ENCODE assay signal across 1 cellular context in the genomic region with DNA sequence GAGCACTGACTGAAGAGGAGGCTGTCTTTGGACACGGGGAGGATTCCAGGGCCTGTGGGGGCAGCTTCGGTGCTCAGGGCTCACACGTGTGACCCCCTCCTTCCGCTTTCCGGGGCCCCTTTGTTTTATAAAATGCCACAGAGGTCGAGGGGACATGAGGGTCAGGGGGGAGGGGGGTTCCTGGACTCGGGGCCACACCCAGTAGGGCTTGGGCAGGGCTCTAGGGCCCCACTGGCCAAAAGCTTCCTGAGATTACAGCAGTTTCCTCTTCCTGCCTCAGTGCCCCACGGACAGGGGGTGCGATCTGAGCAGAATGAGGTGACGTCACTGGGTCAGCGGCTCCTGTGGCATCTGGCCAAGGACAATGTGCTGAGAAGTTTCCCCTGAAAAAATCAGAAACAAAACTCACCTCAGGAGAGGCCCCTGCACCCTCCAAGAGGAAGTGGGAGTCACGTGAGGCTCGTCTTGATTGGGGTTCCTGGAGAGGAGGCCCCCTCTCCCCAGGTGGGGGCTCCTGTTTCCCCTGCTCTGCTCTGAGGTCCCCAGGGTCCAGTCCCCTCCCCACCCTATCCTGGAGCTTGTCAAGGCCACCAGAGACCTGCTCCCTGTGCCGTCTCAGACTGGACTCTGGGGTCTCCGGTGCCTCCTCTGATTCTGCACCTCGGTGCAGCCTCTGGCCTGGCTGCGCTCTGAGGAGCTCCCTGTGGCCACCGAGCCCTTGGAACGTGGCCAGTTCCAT.
TF ChIP-seq lines count a peak whose summit lies in the region.

No MANE protein-coding gene starts in this region.

TF ChIP-seq in K562, 482 proteins besides CTCF, POLR2A, EP300 and RAD21 (continues in another document):
- TF ChIP-seq, protein P1, sequence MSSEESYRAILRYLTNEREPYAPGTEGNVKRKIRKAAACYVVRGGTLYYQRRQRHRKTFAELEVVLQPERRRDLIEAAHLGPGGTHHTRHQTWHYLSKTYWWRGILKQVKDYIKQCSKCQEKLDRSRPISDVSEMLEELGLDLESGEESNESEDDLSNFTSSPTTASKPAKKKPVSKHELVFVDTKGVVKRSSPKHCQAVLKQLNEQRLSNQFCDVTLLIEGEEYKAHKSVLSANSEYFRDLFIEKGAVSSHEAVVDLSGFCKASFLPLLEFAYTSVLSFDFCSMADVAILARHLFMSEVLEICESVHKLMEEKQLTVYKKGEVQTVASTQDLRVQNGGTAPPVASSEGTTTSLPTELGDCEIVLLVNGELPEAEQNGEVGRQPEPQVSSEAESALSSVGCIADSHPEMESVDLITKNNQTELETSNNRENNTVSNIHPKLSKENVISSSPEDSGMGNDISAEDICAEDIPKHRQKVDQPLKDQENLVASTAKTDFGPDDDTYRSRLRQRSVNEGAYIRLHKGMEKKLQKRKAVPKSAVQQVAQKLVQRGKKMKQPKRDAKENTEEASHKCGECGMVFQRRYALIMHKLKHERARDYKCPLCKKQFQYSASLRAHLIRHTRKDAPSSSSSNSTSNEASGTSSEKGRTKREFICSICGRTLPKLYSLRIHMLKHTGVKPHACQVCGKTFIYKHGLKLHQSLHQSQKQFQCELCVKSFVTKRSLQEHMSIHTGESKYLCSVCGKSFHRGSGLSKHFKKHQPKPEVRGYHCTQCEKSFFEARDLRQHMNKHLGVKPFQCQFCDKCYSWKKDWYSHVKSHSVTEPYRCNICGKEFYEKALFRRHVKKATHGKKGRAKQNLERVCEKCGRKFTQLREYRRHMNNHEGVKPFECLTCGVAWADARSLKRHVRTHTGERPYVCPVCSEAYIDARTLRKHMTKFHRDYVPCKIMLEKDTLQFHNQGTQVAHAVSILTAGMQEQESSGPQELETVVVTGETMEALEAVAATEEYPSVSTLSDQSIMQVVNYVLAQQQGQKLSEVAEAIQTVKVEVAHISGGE (CRISPR knock-in tag; IDR thresholded peaks at IDR 0.05), result peak in 1 of 3 experiments; percentile 70; a peak in 1 of 6 replicates
- TF ChIP-seq STAT5B (CRISPR knock-in tag; IDR thresholded peaks at IDR 0.05) (no peak), SPI1 (IDR thresholded peaks at IDR 0.05; ENCODE audit: borderline replicate concordance, low read depth, low read length) (peak; percentile 95), ZNF431 (CRISPR knock-in tag; IDR thresholded peaks at IDR 0.05) (0 out of 2 replicates have a peak, but pooled peaks have one; percentile 52), ESRRB (CRISPR knock-in tag; IDR thresholded peaks at IDR 0.05; ENCODE audit: borderline replicate concordance) (no peak), ZNF384 (IDR thresholded peaks at IDR 0.05; ENCODE audit: low read depth, low read length) (no peak), MEF2D (tag; conservative IDR thresholded peaks at IDR 0.05; ENCODE audit: low read depth) (no peak), E2F3 (CRISPR knock-in tag; IDR thresholded peaks at IDR 0.05) (no peak), CBX5 (IDR thresholded peaks at IDR 0.05; ENCODE audit: borderline replicate concordance, low read depth) (no peak), ZBTB17 (CRISPR knock-in tag; IDR thresholded peaks at IDR 0.05) (peak; percentile 60; the same call in 1 of the 2 replicates), NFRKB (IDR thresholded peaks at IDR 0.05; ENCODE audit: low read depth) (0 out of 2 replicates have a peak, but pooled peaks have one; percentile 17), L3MBTL2 (IDR thresholded peaks at IDR 0.05) (peak; percentile 91), PRMT5 (CRISPR knock-in tag; IDR thresholded peaks at IDR 0.05) (no peak), TBL1XR1 (IDR thresholded peaks at IDR 0.05; ENCODE audit: low read length in 2 of 2) (no peak), ATF7 (IDR thresholded peaks at IDR 0.05) (peak; percentile 98), MECOM (CRISPR knock-in tag; IDR thresholded peaks at IDR 0.05) (no peak), ZSCAN29 (IDR thresholded peaks at IDR 0.05) (no peak), MTF1 (CRISPR knock-in tag; IDR thresholded peaks at IDR 0.05; ENCODE audit: borderline replicate concordance) (no peak), ZNF586 (CRISPR knock-in tag; conservative IDR thresholded peaks at IDR 0.05) (no peak), ZNF764 (CRISPR knock-in tag; IDR thresholded peaks at IDR 0.05; ENCODE audit: low read depth) (no peak), HEY1 (CRISPR knock-in tag; IDR thresholded peaks at IDR 0.05; ENCODE audit: borderline replicate concordance) (no peak), ZNF76 (CRISPR knock-in tag; IDR thresholded peaks at IDR 0.05; ENCODE audit: borderline replicate concordance) (0 out of 2 replicates have a peak, but pooled peaks have one; percentile 17), SRSF1 (IDR thresholded peaks at IDR 0.05; ENCODE audit: low read depth, low read length) (no peak), TAF1 (IDR thresholded peaks at IDR 0.05; ENCODE audit: control insufficient read depth, extremely low read depth, insufficient read depth, low read length, severe bottlenecking) (peak; percentile 25), RAD51 (IDR thresholded peaks at IDR 0.05; ENCODE audit: borderline replicate concordance, low read depth) (peak; percentile 90), JUND (IDR thresholded peaks at IDR 0.05; ENCODE audit: borderline replicate concordance, low read depth, low read length) (peak; percentile 91), JUND (tag; IDR thresholded peaks at IDR 0.05; ENCODE audit: borderline replicate concordance, low read depth, low read length) (peak; percentile 78; the same call in 2 of the 3 replicates), SOX6 (IDR thresholded peaks at IDR 0.05) (peak; percentile 62; the same call in 1 of the 2 replicates), TCF7 (IDR thresholded peaks at IDR 0.05; ENCODE audit: borderline replicate concordance) (no peak), ZFP36 (IDR thresholded peaks at IDR 0.05; ENCODE audit: low read depth, low read length, partially characterized antibody) (peak; percentile 6), MIER1 (IDR thresholded peaks at IDR 0.05; ENCODE audit: low read depth) (no peak), CBFB (CRISPR knock-in tag; IDR thresholded peaks at IDR 0.05) (no peak), MAFK (IDR thresholded peaks at IDR 0.05; ENCODE audit: low read length) (no peak), CC2D1A (IDR thresholded peaks at IDR 0.05) (0 out of 2 replicates have a peak, but pooled peaks have one; percentile 24), ZNF668 (CRISPR knock-in tag; IDR thresholded peaks at IDR 0.05) (no peak), SMARCE1 (IDR thresholded peaks at IDR 0.05) (peak; percentile 45; the same call in 1 of the 2 replicates), SRSF9 (IDR thresholded peaks at IDR 0.05; ENCODE audit: borderline replicate concordance, low read depth, low read length) (no peak), RFX1 (IDR thresholded peaks at IDR 0.05) (no peak), ZNF551 (CRISPR knock-in tag; IDR thresholded peaks at IDR 0.05) (no peak), MAZ (CRISPR knock-in tag; conservative IDR thresholded peaks at IDR 0.05 in 1 of 2, IDR thresholded peaks at IDR 0.05 in 1 of 2) (peak; percentile 45 to 58; a peak in 3 of 4 replicates), ETV6 (IDR thresholded peaks at IDR 0.05; ENCODE audit: borderline replicate concordance in 1 of 2, low read depth in 2 of 2, low read length in 1 of 2) (peak; percentile 28 to 62; a peak in 1 of 4 replicates), ETV6 (CRISPR knock-in tag; IDR thresholded peaks at IDR 0.05; ENCODE audit: borderline replicate concordance) (no peak), ELF2 (CRISPR knock-in tag; IDR thresholded peaks at IDR 0.05) (0 out of 2 replicates have a peak, but pooled peaks have one; percentile 50), ZNF134 (CRISPR knock-in tag; conservative IDR thresholded peaks at IDR 0.05) (no peak), IRF2 (CRISPR knock-in tag; IDR thresholded peaks at IDR 0.05) (no peak)
- TF ChIP-seq, protein P2, sequence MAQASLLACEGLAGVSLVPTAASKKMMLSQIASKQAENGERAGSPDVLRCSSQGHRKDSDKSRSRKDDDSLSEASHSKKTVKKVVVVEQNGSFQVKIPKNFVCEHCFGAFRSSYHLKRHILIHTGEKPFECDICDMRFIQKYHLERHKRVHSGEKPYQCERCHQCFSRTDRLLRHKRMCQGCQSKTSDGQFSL (CRISPR knock-in tag; IDR thresholded peaks at IDR 0.05), result no peak
- TF ChIP-seq, protein P2 (tag; IDR thresholded peaks at IDR 0.05), result peak; percentile 31 to 58; a peak in 1 of 4 replicates
- TF ChIP-seq, protein P3, sequence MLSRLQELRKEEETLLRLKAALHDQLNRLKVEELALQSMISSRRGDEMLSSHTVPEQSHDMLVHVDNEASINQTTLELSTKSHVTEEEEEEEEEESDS (CRISPR knock-in tag; IDR thresholded peaks at IDR 0.05), result no peak
- TF ChIP-seq, protein P4, sequence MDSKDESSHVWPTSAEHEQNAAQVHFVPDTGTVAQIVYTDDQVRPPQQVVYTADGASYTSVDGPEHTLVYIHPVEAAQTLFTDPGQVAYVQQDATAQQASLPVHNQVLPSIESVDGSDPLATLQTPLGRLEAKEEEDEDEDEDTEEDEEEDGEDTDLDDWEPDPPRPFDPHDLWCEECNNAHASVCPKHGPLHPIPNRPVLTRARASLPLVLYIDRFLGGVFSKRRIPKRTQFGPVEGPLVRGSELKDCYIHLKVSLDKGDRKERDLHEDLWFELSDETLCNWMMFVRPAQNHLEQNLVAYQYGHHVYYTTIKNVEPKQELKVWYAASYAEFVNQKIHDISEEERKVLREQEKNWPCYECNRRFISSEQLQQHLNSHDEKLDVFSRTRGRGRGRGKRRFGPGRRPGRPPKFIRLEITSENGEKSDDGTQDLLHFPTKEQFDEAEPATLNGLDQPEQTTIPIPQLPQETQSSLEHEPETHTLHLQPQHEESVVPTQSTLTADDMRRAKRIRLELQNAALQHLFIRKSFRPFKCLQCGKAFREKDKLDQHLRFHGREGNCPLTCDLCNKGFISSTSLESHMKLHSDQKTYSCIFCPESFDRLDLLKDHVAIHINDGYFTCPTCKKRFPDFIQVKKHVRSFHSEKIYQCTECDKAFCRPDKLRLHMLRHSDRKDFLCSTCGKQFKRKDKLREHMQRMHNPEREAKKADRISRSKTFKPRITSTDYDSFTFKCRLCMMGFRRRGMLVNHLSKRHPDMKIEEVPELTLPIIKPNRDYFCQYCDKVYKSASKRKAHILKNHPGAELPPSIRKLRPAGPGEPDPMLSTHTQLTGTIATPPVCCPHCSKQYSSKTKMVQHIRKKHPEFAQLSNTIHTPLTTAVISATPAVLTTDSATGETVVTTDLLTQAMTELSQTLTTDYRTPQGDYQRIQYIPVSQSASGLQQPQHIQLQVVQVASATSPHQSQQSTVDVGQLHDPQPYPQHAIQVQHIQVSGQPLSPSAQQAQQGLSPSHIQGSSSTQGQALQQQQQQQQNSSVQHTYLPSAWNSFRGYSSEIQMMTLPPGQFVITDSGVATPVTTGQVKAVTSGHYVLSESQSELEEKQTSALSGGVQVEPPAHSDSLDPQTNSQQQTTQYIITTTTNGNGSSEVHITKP (IDR thresholded peaks at IDR 0.05; ENCODE audit: partially characterized antibody), result no peak
- TF ChIP-seq, protein P5, sequence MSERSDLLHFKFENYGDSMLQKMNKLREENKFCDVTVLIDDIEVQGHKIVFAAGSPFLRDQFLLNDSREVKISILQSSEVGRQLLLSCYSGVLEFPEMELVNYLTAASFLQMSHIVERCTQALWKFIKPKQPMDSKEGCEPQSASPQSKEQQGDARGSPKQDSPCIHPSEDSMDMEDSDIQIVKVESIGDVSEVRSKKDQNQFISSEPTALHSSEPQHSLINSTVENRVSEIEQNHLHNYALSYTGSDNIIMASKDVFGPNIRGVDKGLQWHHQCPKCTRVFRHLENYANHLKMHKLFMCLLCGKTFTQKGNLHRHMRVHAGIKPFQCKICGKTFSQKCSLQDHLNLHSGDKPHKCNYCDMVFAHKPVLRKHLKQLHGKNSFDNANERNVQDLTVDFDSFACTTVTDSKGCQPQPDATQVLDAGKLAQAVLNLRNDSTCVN (CRISPR knock-in tag; IDR thresholded peaks at IDR 0.05), result no peak
- TF ChIP-seq, protein P6, sequence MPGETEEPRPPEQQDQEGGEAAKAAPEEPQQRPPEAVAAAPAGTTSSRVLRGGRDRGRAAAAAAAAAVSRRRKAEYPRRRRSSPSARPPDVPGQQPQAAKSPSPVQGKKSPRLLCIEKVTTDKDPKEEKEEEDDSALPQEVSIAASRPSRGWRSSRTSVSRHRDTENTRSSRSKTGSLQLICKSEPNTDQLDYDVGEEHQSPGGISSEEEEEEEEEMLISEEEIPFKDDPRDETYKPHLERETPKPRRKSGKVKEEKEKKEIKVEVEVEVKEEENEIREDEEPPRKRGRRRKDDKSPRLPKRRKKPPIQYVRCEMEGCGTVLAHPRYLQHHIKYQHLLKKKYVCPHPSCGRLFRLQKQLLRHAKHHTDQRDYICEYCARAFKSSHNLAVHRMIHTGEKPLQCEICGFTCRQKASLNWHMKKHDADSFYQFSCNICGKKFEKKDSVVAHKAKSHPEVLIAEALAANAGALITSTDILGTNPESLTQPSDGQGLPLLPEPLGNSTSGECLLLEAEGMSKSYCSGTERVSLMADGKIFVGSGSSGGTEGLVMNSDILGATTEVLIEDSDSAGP (CRISPR knock-in tag; IDR thresholded peaks at IDR 0.05), result no peak
- TF ChIP-seq, protein P7, sequence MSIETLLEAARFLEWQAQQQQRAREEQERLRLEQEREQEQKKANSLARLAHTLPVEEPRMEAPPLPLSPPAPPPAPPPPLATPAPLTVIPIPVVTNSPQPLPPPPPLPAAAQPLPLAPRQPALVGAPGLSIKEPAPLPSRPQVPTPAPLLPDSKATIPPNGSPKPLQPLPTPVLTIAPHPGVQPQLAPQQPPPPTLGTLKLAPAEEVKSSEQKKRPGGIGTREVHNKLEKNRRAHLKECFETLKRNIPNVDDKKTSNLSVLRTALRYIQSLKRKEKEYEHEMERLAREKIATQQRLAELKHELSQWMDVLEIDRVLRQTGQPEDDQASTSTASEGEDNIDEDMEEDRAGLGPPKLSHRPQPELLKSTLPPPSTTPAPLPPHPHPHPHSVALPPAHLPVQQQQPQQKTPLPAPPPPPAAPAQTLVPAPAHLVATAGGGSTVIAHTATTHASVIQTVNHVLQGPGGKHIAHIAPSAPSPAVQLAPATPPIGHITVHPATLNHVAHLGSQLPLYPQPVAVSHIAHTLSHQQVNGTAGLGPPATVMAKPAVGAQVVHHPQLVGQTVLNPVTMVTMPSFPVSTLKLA (conservative IDR thresholded peaks at IDR 0.05), result peak in 1 of 2 experiments; percentile 54; a peak in 1 of 4 replicates
- TF ChIP-seq, protein P8, sequence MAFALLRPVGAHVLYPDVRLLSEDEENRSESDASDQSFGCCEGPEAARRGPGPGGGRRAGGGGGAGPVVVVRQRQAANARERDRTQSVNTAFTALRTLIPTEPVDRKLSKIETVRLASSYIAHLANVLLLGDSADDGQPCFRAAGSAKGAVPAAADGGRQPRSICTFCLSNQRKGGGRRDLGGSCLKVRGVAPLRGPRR (CRISPR knock-in tag; IDR thresholded peaks at IDR 0.05), result no peak
- TF ChIP-seq, protein P9, sequence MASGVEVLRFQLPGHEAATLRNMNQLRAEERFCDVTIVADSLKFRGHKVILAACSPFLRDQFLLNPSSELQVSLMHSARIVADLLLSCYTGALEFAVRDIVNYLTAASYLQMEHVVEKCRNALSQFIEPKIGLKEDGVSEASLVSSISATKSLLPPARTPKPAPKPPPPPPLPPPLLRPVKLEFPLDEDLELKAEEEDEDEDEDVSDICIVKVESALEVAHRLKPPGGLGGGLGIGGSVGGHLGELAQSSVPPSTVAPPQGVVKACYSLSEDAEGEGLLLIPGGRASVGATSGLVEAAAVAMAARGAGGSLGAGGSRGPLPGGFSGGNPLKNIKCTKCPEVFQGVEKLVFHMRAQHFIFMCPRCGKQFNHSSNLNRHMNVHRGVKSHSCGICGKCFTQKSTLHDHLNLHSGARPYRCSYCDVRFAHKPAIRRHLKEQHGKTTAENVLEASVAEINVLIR (CRISPR knock-in tag; IDR thresholded peaks at IDR 0.05), result 0 out of 2 replicates have a peak, but pooled peaks have one; percentile 47
